34 cellular contexts compared by ENCODE assay signal in the genomic region with DNA sequence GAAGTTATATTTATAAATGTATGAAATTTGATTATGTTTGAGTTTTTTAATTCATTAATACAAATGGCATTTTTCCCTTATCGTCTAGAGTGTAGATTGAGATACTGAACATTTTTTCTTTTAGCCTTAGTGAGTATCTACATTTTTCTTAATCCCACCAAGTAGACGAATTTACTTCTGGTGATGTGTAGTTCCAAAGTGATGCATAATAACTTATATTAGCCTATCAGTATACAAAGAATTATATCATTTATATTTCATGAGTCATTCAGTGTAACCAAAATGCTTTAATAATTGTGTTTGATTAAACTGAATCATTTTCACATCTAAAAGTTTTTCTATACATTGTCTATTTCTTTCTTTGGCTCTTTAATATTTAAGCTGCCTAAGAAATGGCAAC.
"Had no signal": no experiment of that assay in that cellular context is flagged by ENCODE, and none has a peak within 500 bp of the region (broad histone marks: within the 10 kb centered on the region; RNA-seq: fewer than 3 reads in every experiment).

No MANE protein-coding gene starts in this region.

- H3K36me3 ChIP-seq: adrenal gland, ascending aorta, brain microvascular endothelial cell, breast epithelium, cardiac muscle cell had no signal

- H3K9me3 ChIP-seq: adrenal gland, ascending aorta, body of pancreas, breast epithelium had no signal

- H3K4me3 ChIP-seq: adrenal gland, ascending aorta, body of pancreas, breast epithelium, cardiac muscle cell had no signal

- H3K27me3 ChIP-seq: adrenal gland, ascending aorta, body of pancreas, brain microvascular endothelial cell, breast epithelium, cardiac muscle cell had no signal

- ATAC-seq: activated naive CD4-positive, alpha-beta T cell treated with anti-CD3 and anti-CD28 coated beads, Interleukin-2, amount 50 U/mL, for 72 hours; activated naive CD8-positive, alpha-beta T cell treated with anti-CD3 and anti-CD28 coated beads, Interleukin-2, amount 50 U/mL, for 24 hours; activated T-cell treated with anti-CD3 and anti-CD28 coated beads, Interleukin-2, amount 50 U/mL, for 4 hours; activated T-cell treated with anti-CD3 and anti-CD28 coated beads, Interleukin-2, amount 50 U/mL, for 72 hours; activated T-helper 17 cell treated with anti-CD3 and anti-CD28 coated beads, Interleukin-2, amount 50 U/mL, for 72 hours; body of pancreas had no signal

- H3K4me1 ChIP-seq: ascending aorta, breast epithelium had no signal

- FAIRE-seq: astrocyte, bronchial epithelial cell had no signal

- DNase-seq: activated effector memory CD4-positive, alpha-beta T cell treated with anti-CD3 and anti-CD28 coated beads, Interleukin-2, amount 50 U/mL, for 16 hours; activated effector memory CD4-positive, alpha-beta T cell treated with Interleukin-2 at 50 U/mL for 16 hours; activated gamma-delta T cell; activated gamma-delta T cell treated with Interleukin-2 at 50 U/mL for 16 hours; activated naive CD4-positive, alpha-beta T cell; activated naive CD4-positive, alpha-beta T cell treated with anti-CD3 and anti-CD28 coated beads for 36 hours; activated naive CD4-positive, alpha-beta T cell treated with anti-CD3 and anti-CD28 coated beads, Interleukin-2, amount 10 ng/mL, durations not matched to agents 7 days and 5 days; activated naive CD4-positive, alpha-beta T cell treated with anti-CD3 and anti-CD28 coated beads, Interleukin-2, amount 50 U/mL, for 16 hours; activated naive CD4-positive, alpha-beta T cell treated with Interleukin-2 at 50 U/mL for 16 hours; activated naive CD8-positive, alpha-beta T cell treated with anti-CD3 and anti-CD28 coated beads for 36 hours; activated naive CD8-positive, alpha-beta T cell treated with anti-CD3 and anti-CD28 coated beads, Interleukin-2, amount 10 ng/mL, durations not matched to agents 7 days and 5 days; activated naive CD8-positive, alpha-beta T cell treated with anti-CD3 and anti-CD28 coated beads, Interleukin-2, amount 50 U/mL, for 24 hours; activated T-cell treated with anti-CD3 and anti-CD28 coated beads, Interleukin-2, amount 50 U/mL, for 1 hour; activated T-cell treated with anti-CD3 and anti-CD28 coated beads, Interleukin-2, amount 50 U/mL, for 24 hours; activated T-cell treated with anti-CD3 and anti-CD28 coated beads, Interleukin-2, amount 50 U/mL, for 4 hours; activated T-cell treated with anti-CD3 and anti-CD28 coated beads, Interleukin-2, amount 50 U/mL, for 48 hours; activated T-cell treated with anti-CD3 and anti-CD28 coated beads, Interleukin-2, amount 50 U/mL, for 72 hours; adrenal gland; amniotic stem cell; amygdala; anterior cingulate cortex; aorta; body of pancreas; brain microvascular endothelial cell; caudate nucleus; central memory CD4-positive, alpha-beta T cell; cerebellar nuclear complex had no signal

- H3K27ac ChIP-seq: adrenal gland, ascending aorta, body of pancreas, brain microvascular endothelial cell, breast epithelium, cardiac muscle cell had no signal
